Comparison of ENCODE assay signal across 8 cellular contexts in the genomic region with DNA sequence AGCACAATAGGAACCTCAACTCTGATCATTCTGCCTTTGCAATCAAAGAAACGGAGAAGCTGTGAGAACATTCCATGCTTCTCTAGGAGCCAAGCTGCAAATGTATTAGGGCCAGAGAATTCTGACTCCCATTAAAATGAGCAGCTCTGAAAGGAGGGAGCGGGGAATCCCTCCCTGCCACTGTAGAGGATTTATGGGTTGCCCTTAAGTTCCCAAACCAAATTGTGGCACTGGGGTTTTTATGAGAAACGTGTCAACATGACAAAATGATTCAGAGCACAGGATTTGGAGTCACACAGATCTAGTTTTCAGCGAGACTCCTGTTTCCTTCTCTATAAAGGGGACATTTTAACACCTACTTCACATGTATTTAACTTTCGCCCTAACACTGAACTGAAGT. TPM values are rescaled to one million over a fixed set of nuclear protein-coding genes. Genes with fewer than 3 reads are reported as not detected.
DNase-seq lines count a peak whose midpoint lies in the region; ATAC-seq and TF ChIP-seq lines count a peak whose summit lies in the region.

No MANE protein-coding gene starts in this region.

- no peak for ATAC-seq in GM21619 (IDR thresholded peaks at IDR 0.05; ENCODE audit: unreplicated experiment)

- H3K4me1 Mint-ChIP-seq in activated naive CD4-positive, alpha-beta T cell treated with anti-CD3 and anti-CD28 coated beads for 36 hours (ENCODE audit: low read depth), result peaks cover 63% of the 10 kb centered on the region

- TF ChIP-seq CTCF in astrocyte of the spinal cord (IDR thresholded peaks at IDR 0.05; ENCODE audit: low read depth, low read length) (no peak), liver (IDR thresholded peaks at IDR 0.05; ENCODE audit: low read depth, low read length, missing input control) (no peak), transverse colon (IDR thresholded peaks at IDR 0.05) (no peak)

- peak overlapping the region; percentile 98 to 99 for H3K27ac ChIP-seq in liver (ENCODE audit: low read depth in 1 of 2, low read length in 2 of 2)
- peak overlapping the region; percentile 98 to 100 (median 98) for H3K27ac ChIP-seq in transverse colon

- peak overlapping the region; percentile 72 to 99 for H3K9ac ChIP-seq in liver (ENCODE audit: low read depth in 1 of 2, low read length in 2 of 2)

- no peak for TF ChIP-seq POLR2A in transverse colon (IDR thresholded peaks at IDR 0.05)

- no peak for TF ChIP-seq EP300 in transverse colon (IDR thresholded peaks at IDR 0.05; ENCODE audit: low read depth)

- H3K36me3 Mint-ChIP-seq in activated naive CD4-positive, alpha-beta T cell treated with anti-CD3 and anti-CD28 coated beads for 36 hours (ENCODE audit: low read depth), result peaks cover 39% of the 10 kb centered on the region

- no peaks in the 10 kb centered on the region for H3K27me3 ChIP-seq in liver (ENCODE audit: control insufficient read depth in 4 of 4, insufficient read depth in 4 of 4, low read length in 3 of 4)
- no peaks in the 10 kb centered on the region for H3K27me3 ChIP-seq in transverse colon

- peak overlapping the region; percentile 100 for H3K27ac Mint-ChIP-seq in activated naive CD4-positive, alpha-beta T cell treated with anti-CD3 and anti-CD28 coated beads for 36 hours

- H3K4me1 ChIP-seq in liver (ENCODE audit: control insufficient read depth in 4 of 4, insufficient read depth in 4 of 4, low read length in 3 of 4) (peaks cover 9 to 47% (median 12%) of the 10 kb centered on the region in 4 donors), transverse colon (peaks cover 5 to 70% (median 45%) of the 10 kb centered on the region in 4 donors)

- intact Hi-C loops in activated naive CD4-positive, alpha-beta T cell treated with anti-CD3 and anti-CD28 coated beads for 36 hours (cut with micrococcal nuclease), result loop anchor here (10.0 kb wide), 1 partner anchor 332 kb away; no protein-coding TSS in a partner anchor
- intact Hi-C loops in transverse colon (cut with DNase I; ENCODE audit: low total_unique reads), result no loop called here

- CTCF ChIA-PET in activated naive CD4-positive, alpha-beta T cell treated with anti-CD3 and anti-CD28 coated beads for 36 hours (lab: Charles Lee), result interaction anchor here (0.7 to 1.2 kb wide), 4 partner anchors 10 to 75 kb away, joined by 3 read pairs; no protein-coding TSS in a partner anchor

- in situ Hi-C loops in astrocyte of the spinal cord (cut with HindIII; ENCODE audit: low sequenced_read_pairs), result no loop called here
- in situ Hi-C loops in transverse colon (cut with MboI; ENCODE audit: low pct_ligation_motif_present in 1 of 4, low pct_unique_long_range_greater_than_20kb in 1 of 4, low sequenced_read_pairs in 3 of 4), result loop anchor here in 1 of 4 donors (25.0 kb wide), 1 partner anchor 869 kb away; no protein-coding TSS in a partner anchor

- TF ChIP-seq RAD21 in liver (IDR thresholded peaks at IDR 0.05), result peak; percentile 5 to 26

- H3K9me3 ChIP-seq in liver (ENCODE audit: control insufficient read depth in 4 of 4, low read length in 3 of 4) (no peaks in the 10 kb centered on the region), transverse colon (no peaks in the 10 kb centered on the region)

- peak overlapping the region; percentile 59 for H3K4me3 ChIP-seq in astrocyte of the spinal cord (ENCODE audit: low read depth, low read length)
- peak overlapping the region; percentile 67 to 91 (median 75) for H3K4me3 ChIP-seq in liver (ENCODE audit: low read depth in 1 of 3, low read length in 3 of 3)
- peak overlapping the region in 3 of 4 donors; percentile 85 to 96 (median 89) for H3K4me3 ChIP-seq in transverse colon

- DNase-seq in activated naive CD4-positive, alpha-beta T cell treated with anti-CD3 and anti-CD28 coated beads for 36 hours, result peak; percentile 55
- DNase-seq in activated naive CD4-positive, alpha-beta T cell treated with anti-CD3 and anti-CD28 coated beads, Interleukin-2, amount 50 U/mL, for 16 hours, result no peak
- DNase-seq in astrocyte of the spinal cord (ENCODE audit: low read depth, low spot score) (no peak), transverse colon (no peak), SIG-M5 (lab: John Stamatoyannopoulos, UW) (no peak), NCI-H2081 treated with DMSO at 0.1 percent for 48 hours (lab: John Stamatoyannopoulos, UW) (no peak)

- WGBS in liver, result 12% methylated on average over 5 of the region's 5 CpGs
- WGBS in transverse colon (ENCODE audit: low coverage in 1 of 2), 2 donors, result 39% methylated on average over 4 to 5 of the region's 5 CpGs

- H3K27me3 Mint-ChIP-seq in activated naive CD4-positive, alpha-beta T cell treated with anti-CD3 and anti-CD28 coated beads for 36 hours (ENCODE audit: low read depth), result no peaks in the 10 kb centered on the region

- H3K9me3 Mint-ChIP-seq in activated naive CD4-positive, alpha-beta T cell treated with anti-CD3 and anti-CD28 coated beads for 36 hours, result peaks cover 2% of the 10 kb centered on the region

- peaks cover 0 to 2% (median 0%) of the 10 kb centered on the region in 4 donors for H3K36me3 ChIP-seq in liver (ENCODE audit: control insufficient read depth in 4 of 4, insufficient read depth in 3 of 4, low read depth in 1 of 4, low read length in 3 of 4)
- H3K36me3 ChIP-seq in transverse colon, result no peaks in the 10 kb centered on the region

- peak overlapping the region; percentile 100 for H3K4me3 Mint-ChIP-seq in activated naive CD4-positive, alpha-beta T cell treated with anti-CD3 and anti-CD28 coated beads for 36 hours

TF ChIP-seq in liver, 16 proteins besides CTCF, POLR2A, EP300 and RAD21:
- TF ChIP-seq GABPA (IDR thresholded peaks at IDR 0.05 in 1 of 2, conservative IDR thresholded peaks at IDR 0.05 in 1 of 2) (no peak), TAF1 (conservative IDR thresholded peaks at IDR 0.05) (peak; percentile 19), JUND (IDR thresholded peaks at IDR 0.05) (no peak), HNF4A (conservative IDR thresholded peaks at IDR 0.05) (no peak), NR2F2 (IDR thresholded peaks at IDR 0.05) (no peak), FOXA2 (IDR thresholded peaks at IDR 0.05) (no peak), EGR1 (IDR thresholded peaks at IDR 0.05; ENCODE audit: low read depth in 2 of 2) (no peak), HNF4G (IDR thresholded peaks at IDR 0.05) (no peak), SP1 (IDR thresholded peaks at IDR 0.05) (no peak), FOXA1 (IDR thresholded peaks at IDR 0.05) (no peak), YY1 (IDR thresholded peaks at IDR 0.05) (peak; percentile 65), RXRA (IDR thresholded peaks at IDR 0.05) (no peak)
- TF ChIP-seq, protein P1, sequence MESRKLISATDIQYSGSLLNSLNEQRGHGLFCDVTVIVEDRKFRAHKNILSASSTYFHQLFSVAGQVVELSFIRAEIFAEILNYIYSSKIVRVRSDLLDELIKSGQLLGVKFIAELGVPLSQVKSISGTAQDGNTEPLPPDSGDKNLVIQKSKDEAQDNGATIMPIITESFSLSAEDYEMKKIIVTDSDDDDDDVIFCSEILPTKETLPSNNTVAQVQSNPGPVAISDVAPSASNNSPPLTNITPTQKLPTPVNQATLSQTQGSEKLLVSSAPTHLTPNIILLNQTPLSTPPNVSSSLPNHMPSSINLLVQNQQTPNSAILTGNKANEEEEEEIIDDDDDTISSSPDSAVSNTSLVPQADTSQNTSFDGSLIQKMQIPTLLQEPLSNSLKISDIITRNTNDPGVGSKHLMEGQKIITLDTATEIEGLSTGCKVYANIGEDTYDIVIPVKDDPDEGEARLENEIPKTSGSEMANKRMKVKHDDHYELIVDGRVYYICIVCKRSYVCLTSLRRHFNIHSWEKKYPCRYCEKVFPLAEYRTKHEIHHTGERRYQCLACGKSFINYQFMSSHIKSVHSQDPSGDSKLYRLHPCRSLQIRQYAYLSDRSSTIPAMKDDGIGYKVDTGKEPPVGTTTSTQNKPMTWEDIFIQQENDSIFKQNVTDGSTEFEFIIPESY (IDR thresholded peaks at IDR 0.05), result no peak
- TF ChIP-seq, protein P2, sequence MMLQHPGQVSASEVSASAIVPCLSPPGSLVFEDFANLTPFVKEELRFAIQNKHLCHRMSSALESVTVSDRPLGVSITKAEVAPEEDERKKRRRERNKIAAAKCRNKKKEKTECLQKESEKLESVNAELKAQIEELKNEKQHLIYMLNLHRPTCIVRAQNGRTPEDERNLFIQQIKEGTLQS (IDR thresholded peaks at IDR 0.05), result no peak
- TF ChIP-seq, protein P3, sequence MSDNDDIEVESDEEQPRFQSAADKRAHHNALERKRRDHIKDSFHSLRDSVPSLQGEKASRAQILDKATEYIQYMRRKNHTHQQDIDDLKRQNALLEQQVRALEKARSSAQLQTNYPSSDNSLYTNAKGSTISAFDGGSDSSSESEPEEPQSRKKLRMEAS (IDR thresholded peaks at IDR 0.05), result no peak
- TF ChIP-seq, protein P4, sequence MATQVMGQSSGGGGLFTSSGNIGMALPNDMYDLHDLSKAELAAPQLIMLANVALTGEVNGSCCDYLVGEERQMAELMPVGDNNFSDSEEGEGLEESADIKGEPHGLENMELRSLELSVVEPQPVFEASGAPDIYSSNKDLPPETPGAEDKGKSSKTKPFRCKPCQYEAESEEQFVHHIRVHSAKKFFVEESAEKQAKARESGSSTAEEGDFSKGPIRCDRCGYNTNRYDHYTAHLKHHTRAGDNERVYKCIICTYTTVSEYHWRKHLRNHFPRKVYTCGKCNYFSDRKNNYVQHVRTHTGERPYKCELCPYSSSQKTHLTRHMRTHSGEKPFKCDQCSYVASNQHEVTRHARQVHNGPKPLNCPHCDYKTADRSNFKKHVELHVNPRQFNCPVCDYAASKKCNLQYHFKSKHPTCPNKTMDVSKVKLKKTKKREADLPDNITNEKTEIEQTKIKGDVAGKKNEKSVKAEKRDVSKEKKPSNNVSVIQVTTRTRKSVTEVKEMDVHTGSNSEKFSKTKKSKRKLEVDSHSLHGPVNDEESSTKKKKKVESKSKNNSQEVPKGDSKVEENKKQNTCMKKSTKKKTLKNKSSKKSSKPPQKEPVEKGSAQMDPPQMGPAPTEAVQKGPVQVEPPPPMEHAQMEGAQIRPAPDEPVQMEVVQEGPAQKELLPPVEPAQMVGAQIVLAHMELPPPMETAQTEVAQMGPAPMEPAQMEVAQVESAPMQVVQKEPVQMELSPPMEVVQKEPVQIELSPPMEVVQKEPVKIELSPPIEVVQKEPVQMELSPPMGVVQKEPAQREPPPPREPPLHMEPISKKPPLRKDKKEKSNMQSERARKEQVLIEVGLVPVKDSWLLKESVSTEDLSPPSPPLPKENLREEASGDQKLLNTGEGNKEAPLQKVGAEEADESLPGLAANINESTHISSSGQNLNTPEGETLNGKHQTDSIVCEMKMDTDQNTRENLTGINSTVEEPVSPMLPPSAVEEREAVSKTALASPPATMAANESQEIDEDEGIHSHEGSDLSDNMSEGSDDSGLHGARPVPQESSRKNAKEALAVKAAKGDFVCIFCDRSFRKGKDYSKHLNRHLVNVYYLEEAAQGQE (IDR thresholded peaks at IDR 0.05), result no peak

RNA-seq across cellular contexts. Expression of a gene that starts 1.8 kb away (rescaled TPM):
- 100 to 1,000 TPM in 1 of 2 experiments, 10 to 100 TPM in 1; 93.4 to 103 TPM for total RNA-seq in activated naive CD4-positive, alpha-beta T cell treated with anti-CD3 and anti-CD28 coated beads for 36 hours
- 100 to 1,000 TPM; 135 to 438 TPM for total RNA-seq in liver
- 10 to 100 TPM; 51.3 to 82.4 TPM for polyA plus RNA-seq in liver
- total RNA-seq in transverse colon, result 100 to 1,000 TPM in 3 of 4 donors, 10 to 100 TPM in 1; 51.3 to 179 (median 136) TPM
